ENCODE assay signal across 8 cellular contexts in the genomic region with DNA sequence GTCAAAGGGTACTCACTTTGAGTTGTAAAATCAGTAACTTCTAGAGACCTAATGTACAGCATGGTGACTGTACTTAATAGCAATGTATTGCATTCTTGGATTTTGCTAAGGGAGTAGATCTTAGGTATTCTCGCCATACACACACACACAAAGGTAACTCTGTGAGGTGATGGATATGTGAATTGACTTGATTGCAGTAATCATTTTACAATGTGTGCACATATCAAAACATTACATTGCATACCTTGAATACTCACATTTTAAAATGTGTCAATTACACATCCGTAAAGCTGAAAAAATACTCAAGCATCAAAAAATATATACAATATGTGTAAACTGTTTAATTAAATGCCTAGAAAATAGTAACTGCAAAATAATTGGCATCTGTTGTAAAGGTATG.
"Had no signal": no experiment of that assay in that cellular context is flagged by ENCODE, and none has a peak within 500 bp of the region (broad histone marks: within the 10 kb centered on the region; RNA-seq: fewer than 3 reads in every experiment).

No MANE protein-coding gene starts in this region.

- H3K4me2 ChIP-seq: GM23338, KMS-11 had no signal

- H3K4me1 ChIP-seq: HAP-1 had no signal

- DNase-seq: H7, HFFc6, KBM-7 had no signal

- H3K9ac ChIP-seq: KMS-11 had no signal

- H2AFZ ChIP-seq: GM23338 had no signal

- FAIRE-seq: HepG2 had no signal

- H3K9me3 ChIP-seq: HAP-1 had no signal

- H3K27ac ChIP-seq: HL-60, KMS-11 had no signal

- H3K36me3 ChIP-seq: HAP-1 had no signal

- H3K4me3 ChIP-seq: GM23338, HAP-1 had no signal
